8 cellular contexts compared by ENCODE assay signal in the genomic region with DNA sequence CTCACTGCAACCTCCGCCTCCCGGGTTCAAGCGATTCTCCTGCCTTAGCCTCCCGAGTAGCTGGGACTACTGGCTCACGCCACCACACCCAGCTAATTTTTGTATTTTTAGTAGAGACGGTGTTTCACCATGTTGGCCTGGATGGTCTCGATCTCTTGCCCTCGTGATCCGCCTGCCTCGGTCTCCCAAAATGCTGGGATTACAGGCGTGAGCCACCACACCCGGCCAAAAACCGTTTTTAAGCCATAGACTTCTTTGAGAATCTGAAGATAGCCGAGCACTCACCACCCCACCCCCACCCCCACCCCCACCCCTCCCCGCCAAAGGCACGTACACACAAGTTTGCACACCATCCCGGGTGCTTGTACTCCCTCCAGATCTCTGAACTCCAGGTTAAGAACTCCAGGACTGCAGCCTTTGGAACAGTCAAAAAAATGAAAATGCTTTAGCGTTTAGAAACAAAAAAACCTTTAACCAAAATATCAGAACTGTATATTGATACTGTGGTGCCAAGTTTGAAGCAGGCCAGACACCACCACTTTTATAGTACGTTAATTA. TPM values are rescaled to one million over a fixed set of nuclear protein-coding genes. Genes with fewer than 3 reads are reported as not detected.
DNase-seq lines count a peak whose midpoint lies in the region; ATAC-seq, FAIRE-seq and TF ChIP-seq lines count a peak whose summit lies in the region.

No MANE protein-coding gene starts in this region.

- POLR2A ChIA-PET in OCI-LY7 (lab: Charles Lee): interaction anchor here (0.6 kb wide), 2 partner anchors 94 to 658 kb away, joined by 3 to 4 read pairs; no protein-coding TSS in a partner anchor

- H3K27ac ChIP-seq in OCI-LY7 (ENCODE audit: low read depth, low read length, poor library complexity, severe bottlenecking) (peak overlapping the region; percentile 70), pancreas (peak overlapping the region in 1 of 4 donors; percentile 96)

- H3K4me1 Mint-ChIP-seq in endothelial cell (ENCODE audit: unreplicated experiment): peaks cover 29% of the 10 kb centered on the region

- no peak overlapping the region for H2AFZ ChIP-seq in OCI-LY7 (ENCODE audit: low read length)

- no peaks in the 10 kb centered on the region for H3K36me3 Mint-ChIP-seq in endothelial cell (ENCODE audit: low read depth, unreplicated experiment)

- peak overlapping the region; percentile 99 for H3K4me3 Mint-ChIP-seq in endothelial cell (ENCODE audit: unreplicated experiment)

- H3K27ac Mint-ChIP-seq in endothelial cell (ENCODE audit: unreplicated experiment): peak overlapping the region; percentile 83

- intact Hi-C loops in OCI-LY7 (cut with micrococcal nuclease; ENCODE audit: unreplicated experiment) (loop anchor here (10.0 kb wide), 1 partner anchor 66 kb away; a partner anchor contains a TSS), pancreas (cut with DNase I) (no loop called here)

- CTCF ChIA-PET in OCI-LY7 (lab: Charles Lee; ENCODE audit: unreplicated experiment): no interaction called here

- H3K27me3 Mint-ChIP-seq in endothelial cell (ENCODE audit: unreplicated experiment): peaks cover 15% of the 10 kb centered on the region

- TF ChIP-seq CTCF in OCI-LY7 (conservative IDR thresholded peaks at IDR 0.05; ENCODE audit: low read length) (no peak), endothelial cell (IDR thresholded peaks at IDR 0.05; ENCODE audit: unreplicated experiment) (no peak), pancreas (IDR thresholded peaks at IDR 0.05) (no peak)

- peaks cover 64% of the 10 kb centered on the region for H3K79me2 ChIP-seq in OCI-LY7 (ENCODE audit: insufficient read depth, low read depth, low read length)

- no peaks in the 10 kb centered on the region for H3K27me3 ChIP-seq in pancreas

- H3K4me2 ChIP-seq in OCI-LY7 (ENCODE audit: low read length): peak overlapping the region; percentile 75

- H3K4me1 ChIP-seq in OCI-LY7 (ENCODE audit: insufficient read depth, low read length, poor library complexity, severe bottlenecking) (peaks cover 29% of the 10 kb centered on the region), pancreas (peaks cover 0 to 20% (median 4%) of the 10 kb centered on the region in 3 donors)

- H4K20me1 ChIP-seq in OCI-LY7 (ENCODE audit: insufficient read depth, low read length): peaks cover 26% of the 10 kb centered on the region

- ATAC-seq in pancreas: no peak
- ATAC-seq in HG03342 (IDR thresholded peaks at IDR 0.05; ENCODE audit: unreplicated experiment): no peak
- no peak for ATAC-seq in GM18907 (IDR thresholded peaks at IDR 0.05; ENCODE audit: unreplicated experiment)

- WGBS in pancreas, 2 donors: 1 to 2% methylated on average over 19 of the region's 19 CpGs

- DNase-seq in EH (ENCODE audit: low read depth) (peak; percentile 33), OCI-LY7 (ENCODE audit: low spot score) (no peak), endothelial cell (ENCODE audit: low spot score) (no peak), pancreas (no peak), Kasumi-1 (lab: John Stamatoyannopoulos, UW) (no peak), RCC 7860 (ENCODE audit: low spot score) (no peak)

- peaks cover 30% of the 10 kb centered on the region for H3K36me3 ChIP-seq in OCI-LY7 (ENCODE audit: insufficient read depth, low read length)
- H3K36me3 ChIP-seq in pancreas: no peaks in the 10 kb centered on the region

- BruUV-seq in OCI-LY7 (replicated peaks; lab: Mats Ljungman, UMichigan): no TSS peak

- no peaks in the 10 kb centered on the region for H3K9me3 Mint-ChIP-seq in endothelial cell (ENCODE audit: unreplicated experiment)

- FAIRE-seq in pancreas (lab: Jason Lieb, UNC): no peak
- FAIRE-seq in RCC 7860 (lab: Jason Lieb, UNC): no peak

- H3K9me2 ChIP-seq in OCI-LY7 (ENCODE audit: insufficient read depth, low read length): no peaks in the 10 kb centered on the region

- H3K9me3 ChIP-seq in OCI-LY7 (ENCODE audit: low read length): no peaks in the 10 kb centered on the region
- no peaks in the 10 kb centered on the region for H3K9me3 ChIP-seq in pancreas

- H3K4me3 ChIP-seq in OCI-LY7 (ENCODE audit: low read depth, low read length, poor library complexity, severe bottlenecking): peak overlapping the region; percentile 97
- peak overlapping the region; percentile 91 to 100 (median 96) for H3K4me3 ChIP-seq in pancreas

RNA-seq across cellular contexts. Expression of a gene that starts 1.5 kb away (rescaled TPM):
- total RNA-seq in OCI-LY7 (2014; rRNA removed; shearing (Covaris generic)): 47.5 and 57.7 TPM in 2 replicates
- 70.9 and 73.4 TPM in 2 replicates for total RNA-seq in OCI-LY7 (2022)
- 59.1 TPM for total RNA-seq in endothelial cell (ENCODE audit: unreplicated experiment)
- total RNA-seq in pancreas: 10 to 100 TPM; 15.8 to 29.4 (median 20.9) TPM
- 10 to 100 TPM in 1 of 2 donors, 1 to 10 TPM in 1; 9.1 to 13.3 TPM for polyA plus RNA-seq in pancreas

RNA-seq across cellular contexts. Expression of a gene that starts 48.3 kb away (rescaled TPM):
- 0.47 TPM in 1 of 2 replicates, not detected in the other for total RNA-seq in OCI-LY7 (2014; rRNA removed; shearing (Covaris generic))
- total RNA-seq in OCI-LY7 (2022) (not detected in 2 replicates), endothelial cell (ENCODE audit: unreplicated experiment) (0.15 TPM), pancreas (1 to 10 TPM in 4 of 6 donors, under 1 TPM in 2; 0.63 to 2.3 (median 1.1) TPM)
- polyA plus RNA-seq in pancreas: 1 to 10 TPM; 1.4 to 4.5 TPM

RNA-seq across cellular contexts. Expression of a gene that starts 59.9 kb away (rescaled TPM):
- 9.7 and 12.7 TPM in 2 replicates for total RNA-seq in OCI-LY7 (2014; rRNA removed; shearing (Covaris generic))
- total RNA-seq in OCI-LY7 (2022): 26.9 and 33.2 TPM in 2 replicates
- total RNA-seq in endothelial cell (ENCODE audit: unreplicated experiment): 22.7 TPM
- 10 to 100 TPM; 10.3 to 16.1 (median 12.8) TPM for total RNA-seq in pancreas
- polyA plus RNA-seq in pancreas: 1 to 10 TPM; 6.6 to 8.9 TPM
